ENCODE assay signal across 25 cellular contexts in the genomic region with DNA sequence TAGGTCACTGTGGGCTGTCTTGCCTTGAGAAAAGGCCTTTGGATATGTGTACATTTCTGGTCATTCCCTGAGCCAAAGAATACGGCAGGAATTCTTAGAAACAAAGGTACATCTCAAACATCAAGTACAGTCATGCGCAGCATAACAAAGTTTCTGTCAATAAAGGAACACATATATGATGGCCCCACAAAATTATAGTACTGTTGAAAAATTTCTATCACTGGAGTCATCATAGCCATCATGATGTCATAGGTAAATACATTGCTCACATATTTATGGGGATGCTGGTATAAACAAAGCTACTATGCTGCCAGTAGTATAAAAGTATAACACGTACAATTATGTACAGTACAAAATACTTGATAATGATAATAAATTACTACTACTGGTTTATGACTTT.
"Had no signal": no experiment of that assay in that cellular context is flagged by ENCODE, and none has a peak within 500 bp of the region (broad histone marks: within the 10 kb centered on the region; RNA-seq: fewer than 3 reads in every experiment).

No MANE protein-coding gene starts in this region.

- H3K36me3 ChIP-seq: left ventricle myocardium inferior, ovary, right atrium auricular region, stomach, thyroid gland, transverse colon, upper lobe of right lung had no signal

- H3K27me3 ChIP-seq: ovary, right atrium auricular region, stomach, testis, thyroid gland, transverse colon, upper lobe of right lung had no signal

- H3K4me3 ChIP-seq: left ventricle myocardium inferior, lung, mucosa of descending colon, ovary, right atrium auricular region, skin epidermis, stomach, testis, thyroid gland, transverse colon, upper lobe of right lung had no signal

- FAIRE-seq: urothelium cell line had no signal

- H3K4me1 ChIP-seq: left ventricle myocardium inferior, right atrium auricular region, testis, thyroid gland, transverse colon, upper lobe of right lung had no signal

- H3K9me3 ChIP-seq: right atrium auricular region, testis, thyroid gland, upper lobe of right lung had no signal

- ATAC-seq: naive thymus-derived CD4-positive, alpha-beta T cell; natural killer cell treated with Interleukin-12 subunit alpha and Interleukin-12 subunit beta and Interleukin-15 and Interleukin-18, amount 100 ng/mL, for 72 hours; sciatic nerve; stimulated activated naive B cell treated with anti-CD40 and anti-IgM and Interleukin-4, amounts not matched to agents 10 μg/mL and 1 μg/mL and 100 μg/mL, for 72 hours; stimulated activated naive CD8-positive, alpha-beta T cell treated with anti-CD3 and anti-CD28 coated beads, Interleukin-15, Interleukin-2, amounts not matched to agents 100 U/mL and 50 U/mL, for 24 hours; upper lobe of right lung had no signal

- DNase-seq: hypothalamus; immature natural killer cell; islet precursor cell; left ventricle myocardium inferior; midbrain; mucosa of descending colon; naive thymus-derived CD4-positive, alpha-beta T cell; ovary; stimulated activated CD4-positive, alpha-beta T cell treated with anti-CD3 and anti-CD28 coated beads, Interleukin-12 subunit alpha, Interleukin-12 subunit beta, amount 100 ng/mL, for 4 hours; stimulated activated CD4-positive, alpha-beta T cell treated with anti-CD3 and anti-CD28 coated beads, Interleukin-15, amount 100 ng/mL, for 24 hours; stimulated activated CD4-positive, alpha-beta T cell treated with anti-CD3 and anti-CD28 coated beads, Interleukin-2, amount 100 ng/mL, for 24 hours; stimulated activated CD4-positive, alpha-beta T cell treated with anti-CD3 and anti-CD28 coated beads, Interleukin-4, amount 100 ng/mL, for 1 hour; stimulated activated naive B cell treated with anti-CD40 and anti-IgM and Interleukin-4, amounts not matched to agents 10 μg/mL and 1 μg/mL and 100 μg/mL, for 72 hours; stimulated activated naive CD8-positive, alpha-beta T cell treated with anti-CD3 and anti-CD28 coated beads, Interleukin-15, Interleukin-2, amounts not matched to agents 100 U/mL and 50 U/mL, for 24 hours; stomach; testis; thyroid gland; transverse colon; upper lobe of right lung had no signal

- H3K27ac ChIP-seq: left ventricle myocardium inferior, ovary, right atrium auricular region, skin epidermis, stomach, testis, thyroid gland, transverse colon, upper lobe of right lung had no signal
